ENCODE assay signal across 1 cellular context in the genomic region with DNA sequence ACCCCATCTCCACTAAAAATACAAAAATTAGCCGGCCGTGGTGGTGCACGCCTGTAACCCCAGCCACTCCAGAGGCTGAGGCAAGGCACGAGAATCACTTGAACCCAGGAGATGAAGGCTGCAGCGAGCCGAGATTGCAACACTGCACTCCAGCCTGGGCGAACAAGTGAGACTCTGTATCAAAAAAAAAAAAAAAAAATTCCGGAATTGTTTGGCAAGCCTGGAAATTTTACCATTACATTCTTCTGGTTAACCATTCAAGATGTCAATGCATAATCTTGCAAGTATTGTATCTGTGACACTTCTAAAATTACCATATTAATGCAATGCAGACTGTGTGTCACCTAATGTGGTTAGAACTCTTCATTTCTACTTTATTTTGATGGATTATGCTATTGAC.
TF ChIP-seq lines count a peak whose summit lies in the region.

No MANE protein-coding gene starts in this region.

TF ChIP-seq in A549, 52 proteins besides CTCF, POLR2A, EP300 and RAD21:
- TF ChIP-seq, protein P1, sequence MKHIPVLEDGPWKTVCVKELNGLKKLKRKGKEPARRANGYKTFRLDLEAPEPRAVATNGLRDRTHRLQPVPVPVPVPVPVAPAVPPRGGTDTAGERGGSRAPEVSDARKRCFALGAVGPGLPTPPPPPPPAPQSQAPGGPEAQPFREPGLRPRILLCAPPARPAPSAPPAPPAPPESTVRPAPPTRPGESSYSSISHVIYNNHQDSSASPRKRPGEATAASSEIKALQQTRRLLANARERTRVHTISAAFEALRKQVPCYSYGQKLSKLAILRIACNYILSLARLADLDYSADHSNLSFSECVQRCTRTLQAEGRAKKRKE (CRISPR knock-in tag; IDR thresholded peaks at IDR 0.05; ENCODE audit: low read depth), result no peak
- TF ChIP-seq ZSCAN20 (CRISPR knock-in tag; IDR thresholded peaks at IDR 0.05) (no peak), ESRRA (IDR thresholded peaks at IDR 0.05; ENCODE audit: borderline replicate concordance, low read length) (no peak), HOXA7 (CRISPR knock-in tag; IDR thresholded peaks at IDR 0.05) (no peak), RARB (CRISPR knock-in tag; IDR thresholded peaks at IDR 0.05) (no peak), HDAC2 (IDR thresholded peaks at IDR 0.05) (no peak)
- TF ChIP-seq, protein P2, sequence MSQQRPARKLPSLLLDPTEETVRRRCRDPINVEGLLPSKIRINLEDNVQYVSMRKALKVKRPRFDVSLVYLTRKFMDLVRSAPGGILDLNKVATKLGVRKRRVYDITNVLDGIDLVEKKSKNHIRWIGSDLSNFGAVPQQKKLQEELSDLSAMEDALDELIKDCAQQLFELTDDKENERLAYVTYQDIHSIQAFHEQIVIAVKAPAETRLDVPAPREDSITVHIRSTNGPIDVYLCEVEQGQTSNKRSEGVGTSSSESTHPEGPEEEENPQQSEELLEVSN (IDR thresholded peaks at IDR 0.05; ENCODE audit: borderline replicate concordance, low read depth), result no peak
- TF ChIP-seq, protein P3, sequence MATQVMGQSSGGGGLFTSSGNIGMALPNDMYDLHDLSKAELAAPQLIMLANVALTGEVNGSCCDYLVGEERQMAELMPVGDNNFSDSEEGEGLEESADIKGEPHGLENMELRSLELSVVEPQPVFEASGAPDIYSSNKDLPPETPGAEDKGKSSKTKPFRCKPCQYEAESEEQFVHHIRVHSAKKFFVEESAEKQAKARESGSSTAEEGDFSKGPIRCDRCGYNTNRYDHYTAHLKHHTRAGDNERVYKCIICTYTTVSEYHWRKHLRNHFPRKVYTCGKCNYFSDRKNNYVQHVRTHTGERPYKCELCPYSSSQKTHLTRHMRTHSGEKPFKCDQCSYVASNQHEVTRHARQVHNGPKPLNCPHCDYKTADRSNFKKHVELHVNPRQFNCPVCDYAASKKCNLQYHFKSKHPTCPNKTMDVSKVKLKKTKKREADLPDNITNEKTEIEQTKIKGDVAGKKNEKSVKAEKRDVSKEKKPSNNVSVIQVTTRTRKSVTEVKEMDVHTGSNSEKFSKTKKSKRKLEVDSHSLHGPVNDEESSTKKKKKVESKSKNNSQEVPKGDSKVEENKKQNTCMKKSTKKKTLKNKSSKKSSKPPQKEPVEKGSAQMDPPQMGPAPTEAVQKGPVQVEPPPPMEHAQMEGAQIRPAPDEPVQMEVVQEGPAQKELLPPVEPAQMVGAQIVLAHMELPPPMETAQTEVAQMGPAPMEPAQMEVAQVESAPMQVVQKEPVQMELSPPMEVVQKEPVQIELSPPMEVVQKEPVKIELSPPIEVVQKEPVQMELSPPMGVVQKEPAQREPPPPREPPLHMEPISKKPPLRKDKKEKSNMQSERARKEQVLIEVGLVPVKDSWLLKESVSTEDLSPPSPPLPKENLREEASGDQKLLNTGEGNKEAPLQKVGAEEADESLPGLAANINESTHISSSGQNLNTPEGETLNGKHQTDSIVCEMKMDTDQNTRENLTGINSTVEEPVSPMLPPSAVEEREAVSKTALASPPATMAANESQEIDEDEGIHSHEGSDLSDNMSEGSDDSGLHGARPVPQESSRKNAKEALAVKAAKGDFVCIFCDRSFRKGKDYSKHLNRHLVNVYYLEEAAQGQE (IDR thresholded peaks at IDR 0.05), result no peak
